11 cellular contexts compared by ENCODE assay signal in genomic region chr12:124516850-124517249, GRCh38. TPM values are rescaled to one million over a fixed set of nuclear protein-coding genes. Genes with fewer than 3 reads are reported as not detected.
DNase-seq lines count a peak whose midpoint lies in the region; ATAC-seq and TF ChIP-seq lines count a peak whose summit lies in the region.
"Had no signal": no experiment of that assay in that cellular context is flagged by ENCODE, and none has a peak within 500 bp of the region (broad histone marks: within the 10 kb centered on the region; RNA-seq: fewer than 3 reads in every experiment).

No MANE protein-coding gene starts in this region.

- peaks cover 59% of the 10 kb centered on the region for H3K79me2 ChIP-seq in ACC112 (ENCODE audit: control insufficient read depth, insufficient read depth, low read length, unreplicated experiment)
- H3K79me2 ChIP-seq in fibroblast of lung (ENCODE audit: control insufficient read depth, insufficient read depth, low read length): peaks cover 43% of the 10 kb centered on the region
- H3K79me2 ChIP-seq in parathyroid adenoma: peaks cover 61% of the 10 kb centered on the region

- H3K4me1 ChIP-seq in ACC112 (ENCODE audit: control insufficient read depth, insufficient read depth, low read length, unreplicated experiment) (peaks cover 47% of the 10 kb centered on the region), fibroblast of lung (ENCODE audit: control insufficient read depth, extremely low read depth, insufficient read depth, low read length) (peaks cover 36% of the 10 kb centered on the region), parathyroid adenoma (peaks cover 9% of the 10 kb centered on the region)

- no peak for TF ChIP-seq CTCF in fibroblast of lung (conservative IDR thresholded peaks at IDR 0.05 in 1 of 2, IDR thresholded peaks at IDR 0.05 in 1 of 2; ENCODE audit: low read depth in 1 of 2, low read length in 2 of 2)
- TF ChIP-seq CTCF in parathyroid adenoma (IDR thresholded peaks at IDR 0.05): no peak

- H3K27me3 ChIP-seq in ACC112 (ENCODE audit: insufficient read depth, low read length) (no peaks in the 10 kb centered on the region), fibroblast of lung (ENCODE audit: control insufficient read depth, insufficient read depth, low read length) (no peaks in the 10 kb centered on the region), parathyroid adenoma (ENCODE audit: control insufficient read depth, insufficient read depth, low read length) (no peaks in the 10 kb centered on the region)

- H3K9me3 ChIP-seq in fibroblast of lung (ENCODE audit: control insufficient read depth, insufficient read depth, low read depth, low read length): no peaks in the 10 kb centered on the region
- no peaks in the 10 kb centered on the region for H3K9me3 ChIP-seq in parathyroid adenoma (ENCODE audit: control insufficient read depth, low read length)

- no peak for ATAC-seq in SK-N-SH treated with all-trans-retinoic acid at 6 μM for 48 hours

- peaks cover 2% of the 10 kb centered on the region for H4K20me1 ChIP-seq in fibroblast of lung (ENCODE audit: control insufficient read depth, extremely low read depth, insufficient read depth, low read length)

- H3K36me3 ChIP-seq in ACC112 (ENCODE audit: insufficient read depth, low read length): no peaks in the 10 kb centered on the region
- peaks cover 3% of the 10 kb centered on the region for H3K36me3 ChIP-seq in fibroblast of lung (ENCODE audit: control insufficient read depth, insufficient read depth, low read length)
- no peaks in the 10 kb centered on the region for H3K36me3 ChIP-seq in parathyroid adenoma (ENCODE audit: control insufficient read depth, insufficient read depth, low read length)

- H3K27ac ChIP-seq in ACC112 (ENCODE audit: low read depth, low read length): peak overlapping the region; percentile 96; the same call in 1 of the 2 replicates
- peak overlapping the region; percentile 90 for H3K27ac ChIP-seq in fibroblast of lung (ENCODE audit: insufficient read depth, low read length)
- peak overlapping the region; percentile 98 for H3K27ac ChIP-seq in parathyroid adenoma

- DNase-seq in fibroblast of lung (ENCODE audit: low read depth in 2 of 2): no peak
- no peak for DNase-seq in NCI-H2227 (lab: John Stamatoyannopoulos, UW; ENCODE audit: unreplicated experiment)
- no peak for DNase-seq in NCI-H2196 treated with DMSO at 0.1 percent for 48 hours (lab: John Stamatoyannopoulos, UW; ENCODE audit: unreplicated experiment)
- no peak for DNase-seq in superior temporal gyrus (ENCODE audit: extremely low spot score)
- no peak for DNase-seq in NCI-H146 treated with DMSO at 0.1 percent for 48 hours (lab: John Stamatoyannopoulos, UW; ENCODE audit: unreplicated experiment)
- DNase-seq: activated CD4-positive, CD25-positive, alpha-beta regulatory T cell; CD4-positive, alpha-beta memory T cell; glutamatergic neuron had no signal

- H3K4me2 ChIP-seq in fibroblast of lung (ENCODE audit: extremely low read depth, insufficient read depth, low read length) (peak overlapping the region; percentile 81), parathyroid adenoma (ENCODE audit: low read length) (peak overlapping the region; percentile 85)

- H2AFZ ChIP-seq in ACC112 (ENCODE audit: low read length, unreplicated experiment): no peak overlapping the region
- no peak overlapping the region for H2AFZ ChIP-seq in fibroblast of lung (ENCODE audit: low read length)
- peak overlapping the region; percentile 89 for H2AFZ ChIP-seq in parathyroid adenoma

- H3K9ac ChIP-seq in fibroblast of lung (ENCODE audit: insufficient read depth, low read length) (no peak overlapping the region), parathyroid adenoma (no peak overlapping the region)

- peak overlapping the region; percentile 70 for H3K4me3 ChIP-seq in ACC112 (ENCODE audit: low read depth, low read length)
- H3K4me3 ChIP-seq in fibroblast of lung (replicated peaks in 1 of 4; ENCODE audit: control extremely low read depth in 1 of 4, insufficient read depth in 1 of 4, low read depth in 3 of 4, low read length in 4 of 4): peak overlapping the region in 3 of 4 experiments; percentile 6 to 56 (median 10)
- peak overlapping the region; percentile 65 for H3K4me3 ChIP-seq in parathyroid adenoma (ENCODE audit: low read depth, low read length)

TF ChIP-seq in SK-N-SH treated with all-trans-retinoic acid at 6 μM for 48 hours, 23 proteins besides CTCF, POLR2A, EP300 and RAD21:
- TF ChIP-seq GLIS3 (CRISPR knock-in tag; IDR thresholded peaks at IDR 0.05) (0 out of 2 replicates have a peak, but pooled peaks have one; percentile 21), ZC3H10 (CRISPR knock-in tag; IDR thresholded peaks at IDR 0.05) (no peak)

RNA-seq across cellular contexts. Expression of gene NCOR2, which starts 50.6 kb away (rescaled TPM):
- total RNA-seq in fibroblast of lung: 13.1 and 17.2 TPM in 2 replicates
- polyA plus RNA-seq in fibroblast of lung: 6.1 and 7.2 TPM in 2 replicates
- 49.7 and 79.6 TPM in 2 replicates for polyA plus RNA-seq in fibroblast of lung (2012)
- polyA minus RNA-seq in fibroblast of lung (ENCODE audit: low replicate concordance): 29.1 and 47.4 TPM in 2 replicates

Comparison
In these comparisons a context has a peak if more than half of its experiments do, and no peak if none do; other contexts are left out.
1. H3K4me3 ChIP-seq: peak in every context shown above with its lines; median percentile 70 in ACC112; 65 in parathyroid adenoma; 10 in fibroblast of lung.